In genomic region chr10:102994551-102995295, GRCh38 we compare ENCODE assay signal across 13 cellular contexts.
DNase-seq lines count a peak whose midpoint lies in the region; ATAC-seq and TF ChIP-seq lines count a peak whose summit lies in the region.
"Had no signal": no experiment of that assay in that cellular context is flagged by ENCODE, and none has a peak within 500 bp of the region (broad histone marks: within the 10 kb centered on the region; RNA-seq: fewer than 3 reads in every experiment).

No MANE protein-coding gene starts in this region.

- no peaks in the 10 kb centered on the region for H3K9me2 ChIP-seq in Loucy (replicated peaks; ENCODE audit: low read depth, low read length)

- no peaks in the 10 kb centered on the region for H3K27me3 Mint-ChIP-seq in activated CD4-positive, alpha-beta T cell treated with anti-CD3 and anti-CD28 coated beads, Interleukin-2, amount 10 ng/mL, durations not matched to agents 24 days and 14 days
- no peaks in the 10 kb centered on the region for H3K27me3 Mint-ChIP-seq in activated T-helper 17 cell treated with anti-CD3 and anti-CD28 coated beads, Interleukin-2, amount 50 U/mL, for 72 hours
- no peaks in the 10 kb centered on the region for H3K27me3 Mint-ChIP-seq in stimulated activated memory B cell treated with anti-CD40 and anti-IgM and Interleukin-4, amounts not matched to agents 10 μg/mL and 1 μg/mL and 100 μg/mL, for 72 hours

- no peak overlapping the region for H3K4me3 Mint-ChIP-seq in activated CD4-positive, alpha-beta T cell treated with anti-CD3 and anti-CD28 coated beads, Interleukin-2, amount 10 ng/mL, durations not matched to agents 24 days and 14 days
- H3K4me3 Mint-ChIP-seq in activated T-helper 17 cell treated with anti-CD3 and anti-CD28 coated beads, Interleukin-2, amount 50 U/mL, for 72 hours: no peak overlapping the region
- no peak overlapping the region for H3K4me3 Mint-ChIP-seq in stimulated activated memory B cell treated with anti-CD40 and anti-IgM and Interleukin-4, amounts not matched to agents 10 μg/mL and 1 μg/mL and 100 μg/mL, for 72 hours

- 0 out of 2 replicates have a peak, but pooled peaks cover 3% of the 10 kb centered on the region for H3F3A ChIP-seq in Loucy (ENCODE audit: low read depth)

- TF ChIP-seq CTCF in Loucy (conservative IDR thresholded peaks at IDR 0.05; ENCODE audit: low read length) (no peak), left lung (IDR thresholded peaks at IDR 0.05) (no peak)

- peak overlapping the region; percentile 63 for H3K27ac Mint-ChIP-seq in activated CD4-positive, alpha-beta T cell treated with anti-CD3 and anti-CD28 coated beads, Interleukin-2, amount 10 ng/mL, durations not matched to agents 24 days and 14 days
- H3K27ac Mint-ChIP-seq in activated T-helper 17 cell treated with anti-CD3 and anti-CD28 coated beads, Interleukin-2, amount 50 U/mL, for 72 hours: peak overlapping the region; percentile 75
- peak overlapping the region; percentile 28 for H3K27ac Mint-ChIP-seq in stimulated activated memory B cell treated with anti-CD40 and anti-IgM and Interleukin-4, amounts not matched to agents 10 μg/mL and 1 μg/mL and 100 μg/mL, for 72 hours

- peak; percentile 56 for DNase-seq in activated CD4-positive, alpha-beta T cell treated with anti-CD3 and anti-CD28 coated beads, Interleukin-2, amount 10 ng/mL, durations not matched to agents 24 days and 14 days
- DNase-seq in activated CD4-positive, alpha-beta T cell treated with anti-CD3 and anti-CD28 coated beads, Interleukin-2, amount 50 U/mL, for 4 hours: no peak
- DNase-seq in NCI-H2227 treated with DMSO at 0.1 percent for 48 hours (lab: John Stamatoyannopoulos, UW): no peak
- no peak for DNase-seq in left lung
- no peak for DNase-seq in NCI-H2029 treated with DMSO at 0.1 percent for 48 hours (lab: John Stamatoyannopoulos, UW)
- DNase-seq: head of caudate nucleus; left ventricle myocardium inferior; NK-92 treated with Interleukin-12 subunit alpha and Interleukin-12 subunit beta, amount 100 ng/mL, for 24 hours; ovary; stimulated activated CD4-positive, alpha-beta T cell treated with anti-CD3 and anti-CD28 coated beads, Interleukin-12 subunit alpha, Interleukin-12 subunit beta, amount 100 ng/mL, for 4 hours had no signal

- peak; percentile 42 for ATAC-seq in activated T-helper 17 cell treated with anti-CD3 and anti-CD28 coated beads, Interleukin-2, amount 50 U/mL, for 72 hours (replicated peaks)
- no peak for ATAC-seq in stimulated activated memory B cell treated with anti-CD40 and anti-IgM and Interleukin-4, amounts not matched to agents 10 μg/mL and 1 μg/mL and 100 μg/mL, for 72 hours
- ATAC-seq in left lung: no peak

- H3K36me3 Mint-ChIP-seq in activated CD4-positive, alpha-beta T cell treated with anti-CD3 and anti-CD28 coated beads, Interleukin-2, amount 10 ng/mL, durations not matched to agents 24 days and 14 days (ENCODE audit: low read depth): peaks cover 2% of the 10 kb centered on the region
- H3K36me3 Mint-ChIP-seq in activated T-helper 17 cell treated with anti-CD3 and anti-CD28 coated beads, Interleukin-2, amount 50 U/mL, for 72 hours (ENCODE audit: low read depth): no peaks in the 10 kb centered on the region
- no peaks in the 10 kb centered on the region for H3K36me3 Mint-ChIP-seq in stimulated activated memory B cell treated with anti-CD40 and anti-IgM and Interleukin-4, amounts not matched to agents 10 μg/mL and 1 μg/mL and 100 μg/mL, for 72 hours

- H3K4me2 ChIP-seq in Loucy (ENCODE audit: low read depth, low read length, poor library complexity, severe bottlenecking): peak overlapping the region; percentile 29

- intact Hi-C loops in activated CD4-positive, alpha-beta T cell treated with anti-CD3 and anti-CD28 coated beads, Interleukin-2, amount 10 ng/mL, durations not matched to agents 24 days and 14 days (cut with micrococcal nuclease): no loop called here
- intact Hi-C loops in left lung (cut with DNase I): no loop called here

- peak overlapping the region; percentile 1 for H3K4me3 ChIP-seq in Loucy (ENCODE audit: low read length, poor library complexity, severe bottlenecking)
- H3K4me3 ChIP-seq in left lung: no peak overlapping the region
- H3K4me3 ChIP-seq: left ventricle myocardium inferior, ovary had no signal

- H2AFZ ChIP-seq in Loucy (ENCODE audit: low read length): peak overlapping the region; percentile 4; the same call in 1 of the 2 replicates

- H3K9ac ChIP-seq in Loucy (ENCODE audit: low read depth, low read length, poor library complexity, severe bottlenecking): no peak overlapping the region

- H3K36me3 ChIP-seq in Loucy (ENCODE audit: insufficient read depth, low read length) (no peaks in the 10 kb centered on the region), left lung (no peaks in the 10 kb centered on the region)
- H3K36me3 ChIP-seq: left ventricle myocardium inferior, ovary had no signal

- H3K4me1 ChIP-seq in Loucy (ENCODE audit: insufficient read depth, low read length, poor library complexity, severe bottlenecking) (peaks cover 9% of the 10 kb centered on the region), left lung (no peaks in the 10 kb centered on the region)

- H3K9me3 ChIP-seq in Loucy (ENCODE audit: insufficient read depth, low read depth, low read length) (no peaks in the 10 kb centered on the region), left lung (no peaks in the 10 kb centered on the region)
- H3K9me3 ChIP-seq: left ventricle myocardium inferior, ovary had no signal

- no peaks in the 10 kb centered on the region; the same call in 1 of the 2 replicates for H3K79me2 ChIP-seq in Loucy (ENCODE audit: insufficient read depth, low read length)

- peaks cover 6% of the 10 kb centered on the region for H3K4me1 Mint-ChIP-seq in activated CD4-positive, alpha-beta T cell treated with anti-CD3 and anti-CD28 coated beads, Interleukin-2, amount 10 ng/mL, durations not matched to agents 24 days and 14 days
- no peaks in the 10 kb centered on the region for H3K4me1 Mint-ChIP-seq in activated T-helper 17 cell treated with anti-CD3 and anti-CD28 coated beads, Interleukin-2, amount 50 U/mL, for 72 hours
- peaks cover 15% of the 10 kb centered on the region for H3K4me1 Mint-ChIP-seq in stimulated activated memory B cell treated with anti-CD40 and anti-IgM and Interleukin-4, amounts not matched to agents 10 μg/mL and 1 μg/mL and 100 μg/mL, for 72 hours

- peaks cover 3% of the 10 kb centered on the region for H3K9me3 Mint-ChIP-seq in activated CD4-positive, alpha-beta T cell treated with anti-CD3 and anti-CD28 coated beads, Interleukin-2, amount 10 ng/mL, durations not matched to agents 24 days and 14 days
- no peaks in the 10 kb centered on the region for H3K9me3 Mint-ChIP-seq in activated T-helper 17 cell treated with anti-CD3 and anti-CD28 coated beads, Interleukin-2, amount 50 U/mL, for 72 hours
- H3K9me3 Mint-ChIP-seq in stimulated activated memory B cell treated with anti-CD40 and anti-IgM and Interleukin-4, amounts not matched to agents 10 μg/mL and 1 μg/mL and 100 μg/mL, for 72 hours: peaks cover 4% of the 10 kb centered on the region

- H3K27me3 ChIP-seq in Loucy (ENCODE audit: insufficient read depth, low read length, poor library complexity, severe bottlenecking) (no peaks in the 10 kb centered on the region), left lung (no peaks in the 10 kb centered on the region)
- H3K27me3 ChIP-seq: ovary had no signal

- H4K20me1 ChIP-seq in Loucy (ENCODE audit: insufficient read depth, low read length, poor library complexity, severe bottlenecking): no peaks in the 10 kb centered on the region

- no peak overlapping the region for H3K27ac ChIP-seq in left lung
- H3K27ac ChIP-seq: left ventricle myocardium inferior, ovary had no signal
